In genomic region chr7:26440993-26441636, GRCh38 we compare ENCODE assay signal across 14 cellular contexts.
DNase-seq lines count a peak whose midpoint lies in the region; ATAC-seq, FAIRE-seq and TF ChIP-seq lines count a peak whose summit lies in the region.
"Had no signal": no experiment of that assay in that cellular context is flagged by ENCODE, and none has a peak within 500 bp of the region (broad histone marks: within the 10 kb centered on the region; RNA-seq: fewer than 3 reads in every experiment).

No MANE protein-coding gene starts in this region.

- no peak for DNase-seq in HCT116 (ENCODE audit: low read depth, low spot score)
- DNase-seq in NCI-H510A (lab: John Stamatoyannopoulos, UW) = peak; percentile 44
- DNase-seq in H1 (ENCODE audit: low read depth in 1 of 2, low spot score in 2 of 2) = no peak
- DNase-seq in neural crest cell (ENCODE audit: low read depth, low spot score) = peak; percentile 24
- no peak for DNase-seq in A172 (ENCODE audit: low spot score)
- no peak for DNase-seq in A673 (ENCODE audit: low spot score)
- no peak for DNase-seq in lower leg skin (ENCODE audit: low spot score in 2 of 2)
- DNase-seq in H54 (ENCODE audit: insufficient read length, low spot score) = no peak
- DNase-seq: activated naive CD4-positive, alpha-beta T cell treated with anti-CD3 and anti-CD28 coated beads for 36 hours; DND-41; effector memory CD4-positive, alpha-beta T cell; NCI-H446 treated with DMSO at 0.1 percent for 48 hours; T-cell had no signal

- intact Hi-C loops in HCT116 (cut with micrococcal nuclease) (no loop called here), A673 (cut with micrococcal nuclease; ENCODE audit: unreplicated experiment) (no loop called here), lower leg skin (cut with DNase I; ENCODE audit: low total_unique reads) (no loop called here)

- TF ChIP-seq RAD21 in HCT116 (IDR thresholded peaks at IDR 0.05; ENCODE audit: low read depth) (no peak), H1 (IDR thresholded peaks at IDR 0.05 in 1 of 2, conservative IDR thresholded peaks at IDR 0.05 in 1 of 2; ENCODE audit: low read depth in 2 of 2, low read length in 2 of 2) (no peak)

- H4K91ac ChIP-seq in H1 (replicated peaks; ENCODE audit: insufficient read length, low read length) = no peak overlapping the region

- no peaks in the 10 kb centered on the region; the same call in 1 of the 2 replicates for H3K23me2 ChIP-seq in H1 (ENCODE audit: low read depth, low read length)

- H3K4me2 ChIP-seq in HCT116 (ENCODE audit: low read length) (no peak overlapping the region), H1 (ENCODE audit: insufficient read depth in 1 of 2, low read depth in 2 of 2, low read length in 2 of 2) (peak overlapping the region; percentile 3 to 33; a peak in 1 of 4 replicates)

- no peak overlapping the region for H3K9ac ChIP-seq in HCT116 (ENCODE audit: low read length)
- H3K9ac ChIP-seq in H1 (replicated peaks in 1 of 4; ENCODE audit: extremely low read depth in 1 of 4, low read depth in 3 of 4, low read length in 3 of 4) = 0 out of 7 replicates have a peak overlapping the region, but pooled peaks of 1 of the 4 experiments have one; percentile 13

- BruUV-seq in HCT116 (replicated peaks; lab: Mats Ljungman, UMichigan) (no TSS peak), A673 (replicated peaks; lab: Mats Ljungman, UMichigan) (no TSS peak)

- no peaks in the 10 kb centered on the region for H3K79me1 ChIP-seq in H1 (ENCODE audit: low read depth, low read length)

- no peak overlapping the region for H3K14ac ChIP-seq in H1 (ENCODE audit: insufficient read length)

- no peak overlapping the region for H4K5ac ChIP-seq in H1 (ENCODE audit: insufficient read length, low read depth, low read length)

- no peak overlapping the region for H3K18ac ChIP-seq in H1 (ENCODE audit: extremely low read depth, low read length)

- TF ChIP-seq CTCF in HCT116 (IDR thresholded peaks at IDR 0.05 in 2 of 3, conservative IDR thresholded peaks at IDR 0.05 in 1 of 3; ENCODE audit: borderline replicate concordance in 1 of 3, insufficient read depth in 1 of 3, low read depth in 2 of 3, low read length in 2 of 3) (no peak), H1 (IDR thresholded peaks at IDR 0.05; ENCODE audit: control extremely low read depth in 1 of 3, insufficient read depth in 1 of 3, low read depth in 1 of 3, low read length in 3 of 3) (no peak), neural crest cell (conservative IDR thresholded peaks at IDR 0.05) (no peak), A673 (conservative IDR thresholded peaks at IDR 0.05; ENCODE audit: low read depth, low read length) (no peak), lower leg skin (IDR thresholded peaks at IDR 0.05) (no peak)

- no peak overlapping the region for H2BK120ac ChIP-seq in H1 (replicated peaks; ENCODE audit: low read depth, low read length)

- H2BK15ac ChIP-seq in H1 (ENCODE audit: low read length) = no peak overlapping the region

- H2AK5ac ChIP-seq in H1 (ENCODE audit: low read depth, low read length) = no peak overlapping the region

- no peak overlapping the region for H3K56ac ChIP-seq in H1 (replicated peaks; ENCODE audit: insufficient read length, low read depth, low read length)

- no peak for FAIRE-seq in H1 (lab: Jason Lieb, UNC)
- FAIRE-seq in H54 (lab: Jason Lieb, UNC) = no peak

- H3K9me2 ChIP-seq in HCT116 (ENCODE audit: insufficient read depth) = no peaks in the 10 kb centered on the region

- no peaks in the 10 kb centered on the region for H3K36me3 Mint-ChIP-seq in neural crest cell (ENCODE audit: low read depth)
- H3K36me3 Mint-ChIP-seq: T-cell had no signal

- TF ChIP-seq POLR2A in HCT116 (IDR thresholded peaks at IDR 0.05; ENCODE audit: borderline replicate concordance, extremely low read depth, insufficient read depth, insufficient read length) (no peak), H1 (IDR thresholded peaks at IDR 0.05; ENCODE audit: control extremely low read depth in 1 of 2, low read depth in 2 of 2, low read length in 2 of 2) (no peak), lower leg skin (IDR thresholded peaks at IDR 0.05) (no peak), H54 (IDR thresholded peaks at IDR 0.05; ENCODE audit: low read depth, low read length) (no peak)

- TF ChIP-seq EP300 in H1 (IDR thresholded peaks at IDR 0.05; ENCODE audit: borderline replicate concordance in 1 of 2, low read depth in 2 of 2, low read length in 2 of 2) = no peak

- H3K4me3 Mint-ChIP-seq in neural crest cell = peak overlapping the region; percentile 81
- H3K4me3 Mint-ChIP-seq: activated naive CD4-positive, alpha-beta T cell treated with anti-CD3 and anti-CD28 coated beads for 36 hours; T-cell had no signal

- H3K4me3 ChIP-seq in HCT116 (replicated peaks in 1 of 2; ENCODE audit: low read depth in 1 of 2, low read length in 2 of 2) (no peak overlapping the region), H1 (ENCODE audit: extremely low read depth in 1 of 4, insufficient read depth in 2 of 4, low read depth in 3 of 4, low read length in 4 of 4) (no peak overlapping the region), A673 (ENCODE audit: low read depth, low read length, poor library complexity, severe bottlenecking) (no peak overlapping the region), lower leg skin (ENCODE audit: low read depth, poor library complexity, severe bottlenecking) (no peak overlapping the region)

- peak overlapping the region; percentile 97 for H3K27ac Mint-ChIP-seq in neural crest cell (ENCODE audit: unreplicated experiment)
- H3K27ac Mint-ChIP-seq: activated naive CD4-positive, alpha-beta T cell treated with anti-CD3 and anti-CD28 coated beads for 36 hours; T-cell had no signal

- H3K9me3 ChIP-seq in HCT116 (ENCODE audit: control insufficient read depth in 1 of 2, insufficient read depth in 1 of 2, low read depth in 1 of 2, low read length in 2 of 2) (no peaks in the 10 kb centered on the region), H1 (ENCODE audit: insufficient read depth in 2 of 2, low read depth in 1 of 2, low read length in 1 of 2) (no peaks in the 10 kb centered on the region), A673 (ENCODE audit: low read depth, low read length, poor library complexity, severe bottlenecking) (no peaks in the 10 kb centered on the region)

- no peaks in the 10 kb centered on the region for H3K27me3 Mint-ChIP-seq in neural crest cell (ENCODE audit: low read depth)

- no peaks in the 10 kb centered on the region for H3K4me1 ChIP-seq in HCT116 (ENCODE audit: control insufficient read depth in 1 of 2, insufficient read depth in 2 of 2, low read length in 2 of 2)
- peaks cover 5 to 8% (median 5%) of the 10 kb centered on the region in 4 experiments; a peak in 3 of 7 replicates for H3K4me1 ChIP-seq in H1 (replicated peaks in 1 of 4; ENCODE audit: control insufficient read depth in 3 of 4, insufficient read depth in 4 of 4, low read length in 3 of 4)
- no peaks in the 10 kb centered on the region for H3K4me1 ChIP-seq in A673 (ENCODE audit: insufficient read depth, low read length, poor library complexity, severe bottlenecking)

- CTCF ChIA-PET in HCT116 (lab: Charles Lee) = no interaction called here
- CTCF ChIA-PET in H1 (lab: Charles Lee; ENCODE audit: partially characterized antibody) = interaction anchor here (1.1 kb wide), 1 partner anchor 8 kb away, joined by 4 read pairs; no protein-coding TSS in a partner anchor
- CTCF ChIA-PET in A673 (lab: Charles Lee) = no interaction called here

- H2AFZ ChIP-seq in HCT116 (ENCODE audit: low read depth, low read length, poor library complexity, severe bottlenecking) (no peak overlapping the region), H1 (ENCODE audit: low read length) (peak overlapping the region; percentile 68; the same call in 1 of the 2 replicates)

- RAD21 ChIA-PET in HCT116 (lab: Charles Lee; ENCODE audit: low non-redundant PET in 1 of 2, low total read pairs in 2 of 2, uncharacterized antibody in 2 of 2, unreplicated experiment in 2 of 2) = no interaction called here

- H3K4me1 Mint-ChIP-seq in neural crest cell = peaks cover 53% of the 10 kb centered on the region
- H3K4me1 Mint-ChIP-seq: T-cell had no signal

- H3K4ac ChIP-seq in H1 (replicated peaks; ENCODE audit: insufficient read length, low read depth, low read length) = no peak overlapping the region

- no peak overlapping the region for H2BK5ac ChIP-seq in H1 (ENCODE audit: low read depth, low read length)

- H3K9me3 Mint-ChIP-seq in neural crest cell = no peaks in the 10 kb centered on the region
- H3K9me3 Mint-ChIP-seq: activated naive CD4-positive, alpha-beta T cell treated with anti-CD3 and anti-CD28 coated beads for 36 hours; T-cell had no signal

- no peak overlapping the region for H2BK12ac ChIP-seq in H1 (ENCODE audit: low read depth, low read length)

- no peak overlapping the region for H4K8ac ChIP-seq in H1 (ENCODE audit: extremely low read depth, insufficient read depth, low read length)

- H4K20me1 ChIP-seq in HCT116 (ENCODE audit: insufficient read depth) = no peaks in the 10 kb centered on the region
- no peaks in the 10 kb centered on the region for H4K20me1 ChIP-seq in H1 (replicated peaks in 1 of 2; ENCODE audit: control insufficient read depth in 1 of 2, insufficient read depth in 2 of 2, low read length in 2 of 2)

- H3K36me3 ChIP-seq in HCT116 (ENCODE audit: control insufficient read depth in 1 of 2, insufficient read depth in 2 of 2, low read length in 2 of 2) = no peaks in the 10 kb centered on the region
- no peaks in the 10 kb centered on the region for H3K36me3 ChIP-seq in H1 (ENCODE audit: control insufficient read depth in 2 of 4, insufficient read depth in 4 of 4, low read length in 3 of 4)
- no peaks in the 10 kb centered on the region for H3K36me3 ChIP-seq in A673 (ENCODE audit: insufficient read depth, low read length, poor library complexity, severe bottlenecking)

- no peak overlapping the region for H2BK20ac ChIP-seq in H1 (ENCODE audit: low read length)

- no peaks in the 10 kb centered on the region for H3K79me2 ChIP-seq in HCT116 (ENCODE audit: insufficient read depth, low read length)
- no peaks in the 10 kb centered on the region for H3K79me2 ChIP-seq in H1 (ENCODE audit: control insufficient read depth in 1 of 2, insufficient read depth in 2 of 2, low read length in 2 of 2)

- H3K27ac ChIP-seq in HCT116 (ENCODE audit: low read depth, low read length) = no peak overlapping the region
- H3K27ac ChIP-seq in H1 (ENCODE audit: low read depth, low read length) = no peak overlapping the region
- no peak overlapping the region for H3K27ac ChIP-seq in A673 (ENCODE audit: low read depth, low read length, poor library complexity, severe bottlenecking)
- H3K27ac ChIP-seq: C4-2B had no signal

- H3K23ac ChIP-seq in H1 (ENCODE audit: insufficient read length) = no peak overlapping the region

- 66% methylated on average over 13 of the region's 13 CpGs; no CpG with 5 or more reads in 1 of the 2 experiments for WGBS in H1 (ENCODE audit: extremely low coverage in 1 of 2, insufficient coverage in 1 of 2, insufficient read length in 1 of 2, insufficient replicate concordance in 2 of 2, low coverage in 1 of 2, low lambda C conversion rate in 2 of 2, missing lambda C conversion rate in 1 of 2), 2 experiments
- WGBS in lower leg skin, 2 donors = 77 to 95% methylated on average over 13 of the region's 13 CpGs

- ATAC-seq in HCT116 = no peak
- ATAC-seq: T-cell had no signal

- POLR2A ChIA-PET in HCT116 (lab: Charles Lee) (no interaction called here), H1 (lab: Charles Lee; ENCODE audit: partially characterized antibody) (no interaction called here), A673 (lab: Charles Lee; ENCODE audit: low non-redundant PET) (no interaction called here)

- H3K27me3 ChIP-seq in HCT116 (ENCODE audit: insufficient read depth, low read length) (no peaks in the 10 kb centered on the region), H1 (replicated peaks in 1 of 4; ENCODE audit: control insufficient read depth in 3 of 4, extremely low read depth in 1 of 4, insufficient read depth in 3 of 4, low read length in 3 of 4) (no peaks in the 10 kb centered on the region), A673 (replicated peaks; ENCODE audit: insufficient read depth, low read depth, low read length, poor library complexity) (peaks cover 15% of the 10 kb centered on the region)

Comparison
In these comparisons a context has a peak if more than half of its experiments do, and no peak if none do; other contexts are left out.
1. DNase-seq: peak in NCI-H510A (single experiment) and neural crest cell (single experiment); none in HCT116 (single experiment), H1 (0 of 2), A172 (single experiment), A673 (single experiment), lower leg skin (0 of 2) and H54 (single experiment).